In genomic region chr2:5673861-5674240, GRCh38 we compare ENCODE assay signal across 11 cellular contexts.
DNase-seq lines count a peak whose midpoint lies in the region.
"Had no signal": no experiment of that assay in that cellular context is flagged by ENCODE, and none has a peak within 500 bp of the region (broad histone marks: within the 10 kb centered on the region; RNA-seq: fewer than 3 reads in every experiment).

No MANE protein-coding gene starts in this region.

- DNase-seq in NCI-H2171 treated with DMSO at 0.1 percent for 48 hours (lab: John Stamatoyannopoulos, UW) (peak; percentile 71), NCI-H2171 (lab: John Stamatoyannopoulos, UW) (no peak), RPMI8226 (peak; percentile 32), skeletal muscle cell (ENCODE audit: low read depth) (no peak), DMS153 (lab: John Stamatoyannopoulos, UW) (no peak), DMS153 treated with DMSO at 0.1 percent for 48 hours (lab: John Stamatoyannopoulos, UW; ENCODE audit: unreplicated experiment) (no peak), GOT3 (lab: John Stamatoyannopoulos, UW) (no peak)
- DNase-seq: activated T-cell treated with anti-CD3 and anti-CD28 coated beads, Interleukin-2, amount 50 U/mL, for 24 hours; DND-41; substantia nigra had no signal

- H3K4me3 ChIP-seq in iPS-11a (ENCODE audit: low read depth, low read length), result peak overlapping the region; percentile 21
- peak overlapping the region; percentile 26 for H3K4me3 ChIP-seq in skeletal muscle cell (ENCODE audit: low read depth, low read length)

Comparison
In these comparisons a context has a peak if more than half of its experiments do, and no peak if none do; other contexts are left out.
1. DNase-seq: peak in NCI-H2171 treated with DMSO at 0.1 percent for 48 hours (single experiment) and RPMI8226 (single experiment); none in NCI-H2171 (single experiment), skeletal muscle cell (single experiment), DMS153 (single experiment), DMS153 treated with DMSO at 0.1 percent for 48 hours (single experiment) and GOT3 (single experiment).